In the genomic region with DNA sequence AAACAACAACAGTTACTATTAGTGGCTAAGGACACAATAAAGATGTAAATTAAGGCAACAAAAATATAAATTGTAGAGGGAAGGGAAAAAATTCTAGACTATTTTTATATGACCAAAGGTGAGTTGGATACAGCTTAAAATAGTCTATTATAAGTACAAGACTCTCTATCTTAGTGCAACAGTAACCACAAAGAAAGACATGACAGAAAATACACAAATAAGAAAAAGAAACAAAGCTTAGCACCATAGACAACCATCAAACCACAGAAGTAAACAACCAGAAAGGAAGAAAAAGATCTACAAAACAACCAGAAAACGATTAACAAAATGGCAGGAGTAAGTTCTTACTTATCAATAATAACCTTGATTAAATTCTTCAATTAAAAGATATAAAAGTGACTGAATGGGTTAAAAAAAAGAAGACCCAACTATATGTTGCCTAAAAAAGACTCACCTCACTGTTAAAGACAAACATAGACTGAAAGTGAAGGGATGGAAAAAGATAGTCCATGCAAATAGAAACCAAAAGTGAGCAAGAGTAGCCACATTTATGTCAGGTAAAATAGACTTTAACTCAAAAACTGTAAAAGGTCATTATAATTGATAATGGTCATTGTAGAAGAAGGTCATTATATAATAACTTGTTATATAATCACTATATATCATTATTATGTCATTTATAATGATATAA, we compare ENCODE assay signal across 25 cellular contexts.
DNase-seq lines count a peak whose midpoint lies in the region; ATAC-seq and TF ChIP-seq lines count a peak whose summit lies in the region.
"Had no signal": no experiment of that assay in that cellular context is flagged by ENCODE, and none has a peak within 500 bp of the region (broad histone marks: within the 10 kb centered on the region; RNA-seq: fewer than 3 reads in every experiment).

No MANE protein-coding gene starts in this region.

- CTCF ChIA-PET in activated CD8-positive, alpha-beta T cell treated with anti-CD3 and anti-CD28 coated beads for 36 hours (lab: Charles Lee) = no interaction called here
- CTCF ChIA-PET in activated CD8-positive, alpha-beta T cell treated with anti-CD3 and anti-CD28 coated beads, Interleukin-2, amount 10 ng/mL, durations not matched to agents 7 days and 5 days (lab: Charles Lee) = no interaction called here
- CTCF ChIA-PET in activated CD4-positive, alpha-beta memory T cell treated with anti-CD3 and anti-CD28 coated beads, Interleukin-2, amount 10 ng/mL, durations not matched to agents 7 days and 5 days (lab: Charles Lee) = no interaction called here

- no peak for TF ChIP-seq CTCF in activated CD8-positive, alpha-beta T cell treated with anti-CD3 and anti-CD28 coated beads for 36 hours (IDR thresholded peaks at IDR 0.05)

- H3K4me3 Mint-ChIP-seq in activated CD8-positive, alpha-beta T cell treated with anti-CD3 and anti-CD28 coated beads for 36 hours = no peak overlapping the region
- no peak overlapping the region for H3K4me3 Mint-ChIP-seq in activated CD8-positive, alpha-beta T cell treated with anti-CD3 and anti-CD28 coated beads, Interleukin-2, amount 10 ng/mL, durations not matched to agents 7 days and 5 days
- H3K4me3 Mint-ChIP-seq in stimulated activated memory B cell treated with anti-CD40 and anti-IgM and Interleukin-4, amounts not matched to agents 10 μg/mL and 1 μg/mL and 100 μg/mL, for 72 hours = no peak overlapping the region
- no peak overlapping the region for H3K4me3 Mint-ChIP-seq in activated CD4-positive, alpha-beta memory T cell treated with anti-CD3 and anti-CD28 coated beads, Interleukin-2, amount 10 ng/mL, durations not matched to agents 7 days and 5 days
- H3K4me3 Mint-ChIP-seq: activated naive CD4-positive, alpha-beta T cell treated with anti-CD3 and anti-CD28 coated beads for 36 hours; B cell; CD8-positive, alpha-beta memory T cell; effector memory CD8-positive, alpha-beta T cell; memory B cell had no signal

- H3K27ac Mint-ChIP-seq in activated CD8-positive, alpha-beta T cell treated with anti-CD3 and anti-CD28 coated beads for 36 hours = no peak overlapping the region
- H3K27ac Mint-ChIP-seq in activated CD8-positive, alpha-beta T cell treated with anti-CD3 and anti-CD28 coated beads, Interleukin-2, amount 10 ng/mL, durations not matched to agents 7 days and 5 days = no peak overlapping the region
- H3K27ac Mint-ChIP-seq in stimulated activated memory B cell treated with anti-CD40 and anti-IgM and Interleukin-4, amounts not matched to agents 10 μg/mL and 1 μg/mL and 100 μg/mL, for 72 hours = peak overlapping the region; percentile 13
- no peak overlapping the region for H3K27ac Mint-ChIP-seq in activated CD4-positive, alpha-beta memory T cell treated with anti-CD3 and anti-CD28 coated beads, Interleukin-2, amount 10 ng/mL, durations not matched to agents 7 days and 5 days
- H3K27ac Mint-ChIP-seq: activated naive CD4-positive, alpha-beta T cell treated with anti-CD3 and anti-CD28 coated beads for 36 hours; CD8-positive, alpha-beta memory T cell; effector memory CD8-positive, alpha-beta T cell; memory B cell had no signal

- DNase-seq in activated CD8-positive, alpha-beta T cell treated with anti-CD3 and anti-CD28 coated beads for 36 hours = no peak
- DNase-seq in activated CD8-positive, alpha-beta T cell treated with anti-CD3 and anti-CD28 coated beads, Interleukin-2, amount 10 ng/mL, durations not matched to agents 7 days and 5 days = no peak
- DNase-seq in activated CD4-positive, alpha-beta memory T cell treated with anti-CD3 and anti-CD28 coated beads, Interleukin-2, amount 10 ng/mL, durations not matched to agents 7 days and 5 days = no peak
- DNase-seq: activated CD8-positive, alpha-beta memory T cell treated with anti-CD3 and anti-CD28 coated beads for 24 hours; activated naive CD4-positive, alpha-beta T cell treated with anti-CD3 and anti-CD28 coated beads for 36 hours; activated T-cell treated with anti-CD3 and anti-CD28 coated beads, Interleukin-2, amount 50 U/mL, for 1 hour; amygdala; CD8-positive, alpha-beta memory T cell; DMS153; effector memory CD8-positive, alpha-beta T cell; foreskin fibroblast; H7; left cardiac atrium; NK-92 treated with Interleukin-12 subunit alpha and Interleukin-12 subunit beta, amount 100 ng/mL, for 24 hours; SHP77 treated with DMSO at 0.1 percent for 48 hours; stimulated activated CD4-positive, alpha-beta T cell treated with anti-CD3 and anti-CD28 coated beads, Interleukin-15, amount 100 ng/mL, for 24 hours; SW 1271; transverse colon had no signal

- peak; percentile 37 for ATAC-seq in activated CD8-positive, alpha-beta T cell treated with anti-CD3 and anti-CD28 coated beads for 36 hours
- no peak for ATAC-seq in activated CD8-positive, alpha-beta T cell treated with anti-CD3 and anti-CD28 coated beads, Interleukin-2, amount 10 ng/mL, durations not matched to agents 7 days and 5 days
- ATAC-seq in GM21529 (IDR thresholded peaks at IDR 0.05; ENCODE audit: unreplicated experiment) = peak; percentile 50
- peak; percentile 57 for ATAC-seq in HG03457 (IDR thresholded peaks at IDR 0.05; ENCODE audit: unreplicated experiment)
- ATAC-seq in stimulated activated memory B cell treated with anti-CD40 and anti-IgM and Interleukin-4, amounts not matched to agents 10 μg/mL and 1 μg/mL and 100 μg/mL, for 72 hours = no peak
- no peak for ATAC-seq in GM21619 (IDR thresholded peaks at IDR 0.05; ENCODE audit: unreplicated experiment)
- no peak for ATAC-seq in HG03442 (IDR thresholded peaks at IDR 0.05; ENCODE audit: unreplicated experiment)
- ATAC-seq: effector memory CD8-positive, alpha-beta T cell; left cardiac atrium had no signal

- intact Hi-C loops in activated CD8-positive, alpha-beta T cell treated with anti-CD3 and anti-CD28 coated beads for 36 hours (cut with micrococcal nuclease) = no loop called here

- POLR2A ChIA-PET in activated CD8-positive, alpha-beta T cell treated with anti-CD3 and anti-CD28 coated beads for 36 hours (lab: Charles Lee) = no interaction called here
- POLR2A ChIA-PET in activated CD8-positive, alpha-beta T cell treated with anti-CD3 and anti-CD28 coated beads, Interleukin-2, amount 10 ng/mL, durations not matched to agents 7 days and 5 days (lab: Charles Lee) = no interaction called here
- POLR2A ChIA-PET in activated CD4-positive, alpha-beta memory T cell treated with anti-CD3 and anti-CD28 coated beads, Interleukin-2, amount 10 ng/mL, durations not matched to agents 7 days and 5 days (lab: Charles Lee) = no interaction called here

- H3K9me3 Mint-ChIP-seq in activated CD8-positive, alpha-beta T cell treated with anti-CD3 and anti-CD28 coated beads for 36 hours = peaks cover 17% of the 10 kb centered on the region
- peaks cover 16% of the 10 kb centered on the region for H3K9me3 Mint-ChIP-seq in activated CD8-positive, alpha-beta T cell treated with anti-CD3 and anti-CD28 coated beads, Interleukin-2, amount 10 ng/mL, durations not matched to agents 7 days and 5 days (ENCODE audit: insufficient read depth)
- H3K9me3 Mint-ChIP-seq in stimulated activated memory B cell treated with anti-CD40 and anti-IgM and Interleukin-4, amounts not matched to agents 10 μg/mL and 1 μg/mL and 100 μg/mL, for 72 hours = peaks cover 35% of the 10 kb centered on the region
- H3K9me3 Mint-ChIP-seq in activated CD4-positive, alpha-beta memory T cell treated with anti-CD3 and anti-CD28 coated beads, Interleukin-2, amount 10 ng/mL, durations not matched to agents 7 days and 5 days = peaks cover 25% of the 10 kb centered on the region

- peaks cover 11% of the 10 kb centered on the region for H3K4me1 Mint-ChIP-seq in activated CD8-positive, alpha-beta T cell treated with anti-CD3 and anti-CD28 coated beads for 36 hours (ENCODE audit: low read depth)
- H3K4me1 Mint-ChIP-seq in activated CD8-positive, alpha-beta T cell treated with anti-CD3 and anti-CD28 coated beads, Interleukin-2, amount 10 ng/mL, durations not matched to agents 7 days and 5 days (ENCODE audit: low read depth) = peaks cover 25% of the 10 kb centered on the region
- H3K4me1 Mint-ChIP-seq in stimulated activated memory B cell treated with anti-CD40 and anti-IgM and Interleukin-4, amounts not matched to agents 10 μg/mL and 1 μg/mL and 100 μg/mL, for 72 hours = peaks cover 17% of the 10 kb centered on the region
- H3K4me1 Mint-ChIP-seq in activated CD4-positive, alpha-beta memory T cell treated with anti-CD3 and anti-CD28 coated beads, Interleukin-2, amount 10 ng/mL, durations not matched to agents 7 days and 5 days = peaks cover 23% of the 10 kb centered on the region
- H3K4me1 Mint-ChIP-seq: CD8-positive, alpha-beta memory T cell had no signal

- peaks cover 48% of the 10 kb centered on the region for H3K36me3 Mint-ChIP-seq in activated CD8-positive, alpha-beta T cell treated with anti-CD3 and anti-CD28 coated beads for 36 hours (ENCODE audit: low read depth)
- H3K36me3 Mint-ChIP-seq in activated CD8-positive, alpha-beta T cell treated with anti-CD3 and anti-CD28 coated beads, Interleukin-2, amount 10 ng/mL, durations not matched to agents 7 days and 5 days (ENCODE audit: low read depth) = peaks cover 31% of the 10 kb centered on the region
- H3K36me3 Mint-ChIP-seq in stimulated activated memory B cell treated with anti-CD40 and anti-IgM and Interleukin-4, amounts not matched to agents 10 μg/mL and 1 μg/mL and 100 μg/mL, for 72 hours = peaks cover 73% of the 10 kb centered on the region
- H3K36me3 Mint-ChIP-seq in activated CD4-positive, alpha-beta memory T cell treated with anti-CD3 and anti-CD28 coated beads, Interleukin-2, amount 10 ng/mL, durations not matched to agents 7 days and 5 days (ENCODE audit: low read depth) = peaks cover 40% of the 10 kb centered on the region

- H3K27me3 Mint-ChIP-seq in activated CD8-positive, alpha-beta T cell treated with anti-CD3 and anti-CD28 coated beads for 36 hours = no peaks in the 10 kb centered on the region
- no peaks in the 10 kb centered on the region for H3K27me3 Mint-ChIP-seq in activated CD8-positive, alpha-beta T cell treated with anti-CD3 and anti-CD28 coated beads, Interleukin-2, amount 10 ng/mL, durations not matched to agents 7 days and 5 days (ENCODE audit: low read depth)
- no peaks in the 10 kb centered on the region for H3K27me3 Mint-ChIP-seq in stimulated activated memory B cell treated with anti-CD40 and anti-IgM and Interleukin-4, amounts not matched to agents 10 μg/mL and 1 μg/mL and 100 μg/mL, for 72 hours
- no peaks in the 10 kb centered on the region for H3K27me3 Mint-ChIP-seq in activated CD4-positive, alpha-beta memory T cell treated with anti-CD3 and anti-CD28 coated beads, Interleukin-2, amount 10 ng/mL, durations not matched to agents 7 days and 5 days
- H3K27me3 Mint-ChIP-seq: B cell; effector memory CD8-positive, alpha-beta T cell; memory B cell had no signal

Comparison
In these comparisons a context has a peak if more than half of its experiments do, and no peak if none do; other contexts are left out.
1. ATAC-seq: peak in activated CD8-positive, alpha-beta T cell treated with anti-CD3 and anti-CD28 coated beads for 36 hours (single experiment), GM21529 (single experiment) and HG03457 (single experiment); none in activated CD8-positive, alpha-beta T cell treated with anti-CD3 and anti-CD28 coated beads, Interleukin-2, amount 10 ng/mL, durations not matched to agents 7 days and 5 days (single experiment), stimulated activated memory B cell treated with anti-CD40 and anti-IgM and Interleukin-4, amounts not matched to agents 10 μg/mL and 1 μg/mL and 100 μg/mL, for 72 hours (single experiment), GM21619 (single experiment) and HG03442 (single experiment).